Comparison of ENCODE assay signal across 9 cellular contexts in genomic region chrX:71256051-71256450, GRCh38. TPM values are rescaled to one million over a fixed set of nuclear protein-coding genes. Genes with fewer than 3 reads are reported as not detected.
DNase-seq lines count a peak whose midpoint lies in the region; FAIRE-seq and TF ChIP-seq lines count a peak whose summit lies in the region.
"Had no signal": no experiment of that assay in that cellular context is flagged by ENCODE, and none has a peak within 500 bp of the region (broad histone marks: within the 10 kb centered on the region; RNA-seq: fewer than 3 reads in every experiment).

No MANE protein-coding gene starts in this region.

- no peaks in the 10 kb centered on the region for H4K20me1 ChIP-seq in neural cell (ENCODE audit: insufficient read depth)

- H3K9me3 ChIP-seq in MG63 = no peaks in the 10 kb centered on the region
- H3K9me3 ChIP-seq in neural cell (ENCODE audit: low read length) = no peaks in the 10 kb centered on the region

- no peak overlapping the region for H2BK15ac ChIP-seq in mesendoderm (replicated peaks; ENCODE audit: low read depth)

- H4K5ac ChIP-seq in mesendoderm (ENCODE audit: low read length) = no peak overlapping the region

- H2BK120ac ChIP-seq in mesendoderm (ENCODE audit: low read depth, low read length) = no peak overlapping the region

- H3F3A ChIP-seq in neural cell (ENCODE audit: insufficient read depth, low read length, poor library complexity, severe bottlenecking) = no peaks in the 10 kb centered on the region

- H3K4me3 ChIP-seq in MG63 (no peak overlapping the region), bronchial epithelial cell (ENCODE audit: low read depth, low read length) (no peak overlapping the region), neural cell (ENCODE audit: low read length) (peak overlapping the region; percentile 74), mesendoderm (ENCODE audit: low read length) (no peak overlapping the region)

- H2AK5ac ChIP-seq in mesendoderm (ENCODE audit: low read length) = no peak overlapping the region

- H2AFZ ChIP-seq in neural cell (ENCODE audit: low read depth, low read length) = no peak overlapping the region

- no peak for TF ChIP-seq RAD21 in neural cell (conservative IDR thresholded peaks at IDR 0.05)

- no peaks in the 10 kb centered on the region for H3K79me1 ChIP-seq in mesendoderm (ENCODE audit: low read length)

- H3K79me2 ChIP-seq in neural cell (replicated peaks; ENCODE audit: insufficient read depth, low read length) (peaks cover 10% of the 10 kb centered on the region), mesendoderm (ENCODE audit: control insufficient read depth, insufficient read depth, low read length) (peaks cover 16% of the 10 kb centered on the region)

- H3K27me3 ChIP-seq in MG63 (no peaks in the 10 kb centered on the region), bronchial epithelial cell (ENCODE audit: control insufficient read depth, insufficient read depth, low read length) (no peaks in the 10 kb centered on the region), neural cell (ENCODE audit: insufficient read depth, low read depth, low read length) (no peaks in the 10 kb centered on the region), mesendoderm (ENCODE audit: insufficient read depth, low read length, poor library complexity) (no peaks in the 10 kb centered on the region)

- peak; percentile 29 for DNase-seq in EL
- peak; percentile 15 for DNase-seq in MG63
- peak; percentile 13 for DNase-seq in bronchial epithelial cell (ENCODE audit: low read depth)
- no peak for DNase-seq in NCI-H1694 treated with DMSO at 0.1 percent for 48 hours (lab: John Stamatoyannopoulos, UW)
- no peak for DNase-seq in mesendoderm
- no peak for DNase-seq in kidney glomerular epithelial cell (lab: John Stamatoyannopoulos, UW)
- DNase-seq in HuH-7.5 (ENCODE audit: low spot score) = no peak

- no peak overlapping the region for H3K9ac ChIP-seq in neural cell (ENCODE audit: low read length)
- no peak overlapping the region for H3K9ac ChIP-seq in mesendoderm (ENCODE audit: low read length)

- H3K27ac ChIP-seq in neural cell (ENCODE audit: low read length) (peak overlapping the region; percentile 93), mesendoderm (ENCODE audit: low read depth, low read length) (no peak overlapping the region)
- H3K27ac ChIP-seq: epithelial cell of prostate had no signal

- H3K56ac ChIP-seq in mesendoderm (ENCODE audit: low read length) = no peak overlapping the region

- H3K36me3 ChIP-seq in MG63 (no peaks in the 10 kb centered on the region), bronchial epithelial cell (ENCODE audit: control insufficient read depth, insufficient read depth, low read length) (no peaks in the 10 kb centered on the region), neural cell (ENCODE audit: insufficient read depth, low read length) (no peaks in the 10 kb centered on the region), mesendoderm (ENCODE audit: control insufficient read depth, insufficient read depth, low read length) (no peaks in the 10 kb centered on the region)

- no peaks in the 10 kb centered on the region for H3K4me1 ChIP-seq in mesendoderm (ENCODE audit: control insufficient read depth, low read depth, low read length)

- FAIRE-seq in bronchial epithelial cell (lab: Jason Lieb, UNC) = no peak

- H3K18ac ChIP-seq in mesendoderm (ENCODE audit: low read length) = no peak overlapping the region

- H3K4ac ChIP-seq in mesendoderm (ENCODE audit: low read depth, low read length) = no peak overlapping the region

- H3K4me2 ChIP-seq in neural cell (ENCODE audit: low read length) (no peak overlapping the region), mesendoderm (ENCODE audit: low read length) (no peak overlapping the region)

- no peaks in the 10 kb centered on the region for H3K9me2 ChIP-seq in neural cell (ENCODE audit: insufficient read depth, low read length)

- TF ChIP-seq EP300 in neural cell (conservative IDR thresholded peaks at IDR 0.05; ENCODE audit: poor library complexity, severe bottlenecking) = no peak

- no CpG with 5 or more reads among the region's 6 CpGs for WGBS in mesendoderm (ENCODE audit: extremely low coverage, insufficient coverage, low lambda C conversion rate)

- no peak overlapping the region for H3K23ac ChIP-seq in mesendoderm (ENCODE audit: low read length)

- no peak overlapping the region for H4K8ac ChIP-seq in mesendoderm (ENCODE audit: low read depth, low read length)

- TF ChIP-seq CTCF in bronchial epithelial cell (IDR thresholded peaks at IDR 0.05; ENCODE audit: insufficient read depth, low read length, severe bottlenecking) (no peak), neural cell (IDR thresholded peaks at IDR 0.05; ENCODE audit: poor library complexity, severe bottlenecking) (no peak)

- H2BK5ac ChIP-seq in mesendoderm (ENCODE audit: low read length) = no peak overlapping the region

TF ChIP-seq in neural cell, 6 proteins besides CTCF, POLR2A, EP300 and RAD21:
- TF ChIP-seq POLR2AphosphoS5 (IDR thresholded peaks at IDR 0.05) = no peak
- TF ChIP-seq MXI1 (conservative IDR thresholded peaks at IDR 0.05; ENCODE audit: poor library complexity, severe bottlenecking) = no peak
- TF ChIP-seq, protein P1, sequence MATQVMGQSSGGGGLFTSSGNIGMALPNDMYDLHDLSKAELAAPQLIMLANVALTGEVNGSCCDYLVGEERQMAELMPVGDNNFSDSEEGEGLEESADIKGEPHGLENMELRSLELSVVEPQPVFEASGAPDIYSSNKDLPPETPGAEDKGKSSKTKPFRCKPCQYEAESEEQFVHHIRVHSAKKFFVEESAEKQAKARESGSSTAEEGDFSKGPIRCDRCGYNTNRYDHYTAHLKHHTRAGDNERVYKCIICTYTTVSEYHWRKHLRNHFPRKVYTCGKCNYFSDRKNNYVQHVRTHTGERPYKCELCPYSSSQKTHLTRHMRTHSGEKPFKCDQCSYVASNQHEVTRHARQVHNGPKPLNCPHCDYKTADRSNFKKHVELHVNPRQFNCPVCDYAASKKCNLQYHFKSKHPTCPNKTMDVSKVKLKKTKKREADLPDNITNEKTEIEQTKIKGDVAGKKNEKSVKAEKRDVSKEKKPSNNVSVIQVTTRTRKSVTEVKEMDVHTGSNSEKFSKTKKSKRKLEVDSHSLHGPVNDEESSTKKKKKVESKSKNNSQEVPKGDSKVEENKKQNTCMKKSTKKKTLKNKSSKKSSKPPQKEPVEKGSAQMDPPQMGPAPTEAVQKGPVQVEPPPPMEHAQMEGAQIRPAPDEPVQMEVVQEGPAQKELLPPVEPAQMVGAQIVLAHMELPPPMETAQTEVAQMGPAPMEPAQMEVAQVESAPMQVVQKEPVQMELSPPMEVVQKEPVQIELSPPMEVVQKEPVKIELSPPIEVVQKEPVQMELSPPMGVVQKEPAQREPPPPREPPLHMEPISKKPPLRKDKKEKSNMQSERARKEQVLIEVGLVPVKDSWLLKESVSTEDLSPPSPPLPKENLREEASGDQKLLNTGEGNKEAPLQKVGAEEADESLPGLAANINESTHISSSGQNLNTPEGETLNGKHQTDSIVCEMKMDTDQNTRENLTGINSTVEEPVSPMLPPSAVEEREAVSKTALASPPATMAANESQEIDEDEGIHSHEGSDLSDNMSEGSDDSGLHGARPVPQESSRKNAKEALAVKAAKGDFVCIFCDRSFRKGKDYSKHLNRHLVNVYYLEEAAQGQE (IDR thresholded peaks at IDR 0.05; ENCODE audit: borderline replicate concordance) = no peak
- no peak for TF ChIP-seq SMC3 (conservative IDR thresholded peaks at IDR 0.05; ENCODE audit: poor library complexity)
- no peak for TF ChIP-seq TAF1 (IDR thresholded peaks at IDR 0.05; ENCODE audit: low read depth)
- TF ChIP-seq EZH2 (IDR thresholded peaks at IDR 0.05; ENCODE audit: borderline replicate concordance, insufficient read depth, low read length, poor library complexity, severe bottlenecking) = no peak

RNA-seq across cellular contexts. Expression of gene ZMYM3, which starts 2.1 kb away (rescaled TPM):
- total RNA-seq in MG63 (2014; rRNA removed; shearing (Covaris generic); ENCODE audit: low replicate concordance) = 2.7 and 10.0 TPM in 2 replicates
- total RNA-seq in bronchial epithelial cell = 1.6 and 1.9 TPM in 2 replicates
- 32.8 and 37.2 TPM in 2 replicates for polyA plus RNA-seq in neural cell
- polyA minus RNA-seq in neural cell = 53.8 and 61.5 TPM in 2 replicates
- 28.4 TPM for polyA plus RNA-seq in mesendoderm (2013, experiment 1 of 2)
- 28.2 TPM for polyA plus RNA-seq in mesendoderm (2013, experiment 2 of 2)

RNA-seq across cellular contexts. Expression of gene NONO, which starts 27.4 kb away (rescaled TPM):
- 471 and 489 TPM in 2 replicates for total RNA-seq in MG63 (2014; rRNA removed; shearing (Covaris generic); ENCODE audit: low replicate concordance)
- total RNA-seq in bronchial epithelial cell = 237 and 365 TPM in 2 replicates
- polyA plus RNA-seq in neural cell = 436 and 444 TPM in 2 replicates
- polyA minus RNA-seq in neural cell = 524 and 529 TPM in 2 replicates
- polyA plus RNA-seq in mesendoderm (2013, experiment 1 of 2) = 528 TPM
- polyA plus RNA-seq in mesendoderm (2013, experiment 2 of 2) = 533 TPM

RNA-seq across cellular contexts. Expression of gene GJB1, which starts 33.0 kb away (rescaled TPM):
- total RNA-seq in MG63 (2014; rRNA removed; shearing (Covaris generic); ENCODE audit: low replicate concordance) = not detected in 2 replicates
- total RNA-seq in bronchial epithelial cell = 0.13 TPM in 1 of 2 replicates, not detected in the other
- polyA plus RNA-seq in neural cell = 0.18 TPM in 1 of 2 replicates, not detected in the other
- not detected in 2 replicates for polyA minus RNA-seq in neural cell
- not detected for polyA plus RNA-seq in mesendoderm (2013, experiment 1 of 2)
- polyA plus RNA-seq in mesendoderm (2013, experiment 2 of 2) = not detected

RNA-seq across cellular contexts. Expression of gene ITGB1BP2, which starts 45.5 kb away (rescaled TPM):
- 0.86 and 0.92 TPM in 2 replicates for total RNA-seq in MG63 (2014; rRNA removed; shearing (Covaris generic); ENCODE audit: low replicate concordance)
- total RNA-seq in bronchial epithelial cell = 1.1 and 2.4 TPM in 2 replicates
- 2.8 and 5.4 TPM in 2 replicates for polyA plus RNA-seq in neural cell
- polyA minus RNA-seq in neural cell = 2.4 and 3.7 TPM in 2 replicates
- polyA plus RNA-seq in mesendoderm (2013, experiment 1 of 2) = 2.7 TPM
- 2.8 TPM for polyA plus RNA-seq in mesendoderm (2013, experiment 2 of 2)

Comparison
In these comparisons a context has a peak if more than half of its experiments do, and no peak if none do; other contexts are left out.
1. DNase-seq: peak in EL (single experiment), MG63 (single experiment) and bronchial epithelial cell (single experiment); none in NCI-H1694 treated with DMSO at 0.1 percent for 48 hours (single experiment), mesendoderm (single experiment), kidney glomerular epithelial cell (single experiment) and HuH-7.5 (single experiment).